Comparison of ENCODE assay signal across 9 cellular contexts in genomic region chr2:43212931-43213330, GRCh38. TPM values are rescaled to one million over a fixed set of nuclear protein-coding genes. Genes with fewer than 3 reads are reported as not detected.
DNase-seq lines count a peak whose midpoint lies in the region; ATAC-seq, FAIRE-seq and TF ChIP-seq lines count a peak whose summit lies in the region.
"Had no signal": no experiment of that assay in that cellular context is flagged by ENCODE, and none has a peak within 500 bp of the region (broad histone marks: within the 10 kb centered on the region; RNA-seq: fewer than 3 reads in every experiment).

No MANE protein-coding gene starts in this region.

- intact Hi-C loops in GM12878 (cut with micrococcal nuclease; ENCODE audit: unreplicated experiment), result no loop called here
- intact Hi-C loops in lower lobe of right lung (cut with DNase I), result no loop called here

- CTCF ChIA-PET in GM12878 (lab: Yijun Ruan, JAX), result interaction anchor here (0.9 to 1.1 kb wide), 4 partner anchors 10 to 272 kb away, joined by 3 to 5 read pairs (median 4); no protein-coding TSS in a partner anchor

- POLR2A ChIA-PET in GM12878 (lab: Charles Lee), result interaction anchor here (0.8 kb wide), 1 partner anchor 10 kb away, joined by 3 read pairs; no protein-coding TSS in a partner anchor

- no peak overlapping the region for H3K4me2 ChIP-seq in GM12878 (ENCODE audit: control insufficient read depth, insufficient read depth)

- WGBS in GM12878 (ENCODE audit: insufficient coverage, insufficient replicate concordance, low lambda C conversion rate, missing lambda C conversion rate), result 36% methylated on average over 3 of the region's 3 CpGs
- 50% methylated on average over 3 of the region's 3 CpGs for WGBS in thymus

- SMC1A ChIA-PET in GM12878 (lab: Charles Lee; ENCODE audit: uncharacterized antibody, unreplicated experiment), result interaction anchor here (0.6 to 1.5 kb wide), 5 partner anchors 10 to 211 kb away, joined by 3 to 5 read pairs (median 4); no protein-coding TSS in a partner anchor

- TF ChIP-seq RAD21 in GM12878 (IDR thresholded peaks at IDR 0.05; ENCODE audit: insufficient read depth, low read depth, low read length), result no peak

- DNase-seq in MV-4-11 (lab: John Stamatoyannopoulos, UW) (peak; percentile 99), GM12878 (ENCODE audit: low read depth, low spot score) (no peak), lower lobe of right lung (peak; percentile 81), NCI-H2107 treated with DMSO at 0.1 percent for 48 hours (lab: John Stamatoyannopoulos, UW; ENCODE audit: unreplicated experiment) (no peak), DMS 273 (lab: John Stamatoyannopoulos, UW; ENCODE audit: unreplicated experiment) (no peak)
- no peak for DNase-seq in stimulated activated CD8-positive, alpha-beta memory T cell treated with anti-CD3 and anti-CD28 coated beads, Interleukin-4, amount 100 ng/mL, for 48 hours
- DNase-seq: amniotic stem cell had no signal

- H4K20me1 ChIP-seq in GM12878 (ENCODE audit: control insufficient read depth, insufficient read depth), result no peaks in the 10 kb centered on the region

- H3K27ac ChIP-seq in GM12878 (ENCODE audit: control insufficient read depth, insufficient read depth) (no peak overlapping the region), lower lobe of right lung (peak overlapping the region; percentile 66), thymus (ENCODE audit: low read depth) (peak overlapping the region; percentile 84)

- ATAC-seq in GM12878 (peak; percentile 42), lower lobe of right lung (peak; percentile 59 to 75), GM18858 (IDR thresholded peaks at IDR 0.05; ENCODE audit: unreplicated experiment) (no peak)

- no peak overlapping the region for H2AFZ ChIP-seq in GM12878 (ENCODE audit: control insufficient read depth, low read depth, low read length)

- no peak for TF ChIP-seq EP300 in GM12878 (IDR thresholded peaks at IDR 0.05; ENCODE audit: borderline replicate concordance in 1 of 2, control insufficient read depth in 1 of 2, low read depth in 2 of 2, low read length in 2 of 2)

- TF ChIP-seq CTCF in GM12878 (IDR thresholded peaks at IDR 0.05 in 2 of 3, conservative IDR thresholded peaks at IDR 0.05 in 1 of 3; ENCODE audit: control insufficient read depth in 2 of 3, extremely low read depth in 1 of 3, insufficient read depth in 1 of 3, low read depth in 3 of 3, low read length in 3 of 3), result no peak
- TF ChIP-seq CTCF in lower lobe of right lung (IDR thresholded peaks at IDR 0.05), result no peak

- H3K36me3 ChIP-seq in GM12878 (ENCODE audit: control insufficient read depth in 2 of 2, insufficient read depth in 2 of 2, low read length in 1 of 2), result no peaks in the 10 kb centered on the region
- H3K36me3 ChIP-seq in lower lobe of right lung, result no peaks in the 10 kb centered on the region
- H3K36me3 ChIP-seq in thymus (ENCODE audit: control insufficient read depth, insufficient read depth), result peaks cover 3% of the 10 kb centered on the region

- TF ChIP-seq POLR2A in GM12878 (IDR thresholded peaks at IDR 0.05; ENCODE audit: low read depth, low read length), result no peak

- H3K9me3 ChIP-seq in GM12878 (replicated peaks; ENCODE audit: control insufficient read depth, insufficient read depth, low read length) (no peaks in the 10 kb centered on the region), lower lobe of right lung (no peaks in the 10 kb centered on the region), thymus (ENCODE audit: control insufficient read depth) (no peaks in the 10 kb centered on the region)

- H3K27me3 ChIP-seq in GM12878 (replicated peaks in 1 of 2; ENCODE audit: control insufficient read depth in 2 of 2, insufficient read depth in 2 of 2, low read length in 1 of 2) (no peaks in the 10 kb centered on the region), lower lobe of right lung (ENCODE audit: low read depth) (no peaks in the 10 kb centered on the region), thymus (ENCODE audit: control insufficient read depth, insufficient read depth) (no peaks in the 10 kb centered on the region)

- FAIRE-seq in GM12878 (lab: Jason Lieb, UNC), result no peak

- H3K9ac ChIP-seq in GM12878 (ENCODE audit: control insufficient read depth, insufficient read depth, low read length), result no peak overlapping the region

- BruUV-seq in GM12878 (replicated peaks; lab: Mats Ljungman, UMichigan), result no TSS peak

- RAD21 ChIA-PET in GM12878 (lab: Charles Lee; ENCODE audit: unreplicated experiment), result interaction anchor here (0.5 to 0.7 kb wide), 2 partner anchors 81 to 1598 kb away, joined by 3 to 8 read pairs; no protein-coding TSS in a partner anchor

- H3K79me2 ChIP-seq in GM12878 (ENCODE audit: control insufficient read depth, insufficient read depth, low read length), result no peaks in the 10 kb centered on the region

- in situ Hi-C loops in GM12878 (cut with MboI), result no loop called here

- H3K4me1 ChIP-seq in GM12878 (ENCODE audit: control insufficient read depth, insufficient read depth, low read length) (peaks cover 5% of the 10 kb centered on the region), lower lobe of right lung (peaks cover 33% of the 10 kb centered on the region), thymus (ENCODE audit: control insufficient read depth, insufficient read depth, low read length) (peaks cover 33% of the 10 kb centered on the region)

- H3K4me3 ChIP-seq in GM12878, result no peak overlapping the region
- H3K4me3 ChIP-seq in lower lobe of right lung, result no peak overlapping the region
- H3K4me3 ChIP-seq in thymus (ENCODE audit: low read length), result no peak overlapping the region

TF ChIP-seq in GM12878, 131 proteins besides CTCF, POLR2A, EP300 and RAD21:
- TF ChIP-seq HDGF (IDR thresholded peaks at IDR 0.05), result 0 out of 2 replicates have a peak, but pooled peaks have one; percentile 15
- no peak for TF ChIP-seq ZSCAN29 (IDR thresholded peaks at IDR 0.05)

RNA-seq across cellular contexts. Expression of gene ZFP36L2, which starts 13.5 kb away (rescaled TPM):
- total RNA-seq in GM12878 (2013; cell fraction: nucleolus; rRNA removed), result 8.2 and 9.1 TPM in 2 replicates
- total RNA-seq in GM12878 (2014; rRNA removed), result 3.9 and 4.9 TPM in 2 replicates
- 4.0 and 4.3 TPM in 2 replicates for total RNA-seq in GM12878 (2014; rRNA removed; fragmentation: Illumina TruSeq; extraction: Trizol)
- total RNA-seq in GM12878 (2021), result 58.0 and 64.9 TPM in 2 replicates
- polyA plus RNA-seq in GM12878 (2011; ENCODE audit: low read depth), result 14.3 TPM
- 12.8 and 16.0 TPM in 2 replicates for polyA plus RNA-seq in GM12878 (2011; rRNA removed)
- 7.2 TPM in 2 replicates for polyA plus RNA-seq in GM12878 (2011; cell fraction: cytosol; rRNA removed)
- 16.1 and 27.5 TPM in 2 replicates for polyA plus RNA-seq in GM12878 (2011; cell fraction: nucleus; rRNA removed)
- 30.3 and 31.6 TPM in 2 replicates for polyA plus RNA-seq in GM12878 (2012)
- polyA plus RNA-seq in GM12878 (2014; fragmentation: Illumina TruSeq; extraction: Trizol), result 17.4 and 22.0 TPM in 2 replicates
- 10 to 100 TPM; 25.5 to 43.3 TPM for polyA plus RNA-seq in GM12878 (2014; fragmentation: Nextera tagmentation; extraction: Ambion mirVana)
- 21.7 and 28.8 TPM in 2 replicates for polyA plus RNA-seq in GM12878 (2014; rRNA removed)
- 10 to 100 TPM in 1 of 2 experiments, 1 to 10 TPM in 1; 8.8 to 54.6 TPM for polyA plus RNA-seq in GM12878 (2016; fragmentation: Nextera tagmentation; extraction: Ambion mirVana)
- polyA minus RNA-seq in GM12878 (2011; rRNA and poly(A)+ RNA removed), result 4.1 and 5.2 TPM in 2 replicates
- 21.9 and 27.0 TPM in 2 replicates for polyA minus RNA-seq in GM12878 (2011; cell fraction: cytosol; rRNA and poly(A)+ RNA removed)
- polyA minus RNA-seq in GM12878 (2011; cell fraction: nucleus; rRNA and poly(A)+ RNA removed), result 9.4 and 21.8 TPM in 2 replicates
- total RNA-seq in lower lobe of right lung, result 136 TPM
- 412 TPM for polyA plus RNA-seq in thymus

Comparison
In these comparisons a context has a peak if more than half of its experiments do, and no peak if none do; other contexts are left out.
1. DNase-seq: peak in MV-4-11 (single experiment) and lower lobe of right lung (single experiment); none in GM12878 (single experiment), NCI-H2107 treated with DMSO at 0.1 percent for 48 hours (single experiment), DMS 273 (single experiment) and stimulated activated CD8-positive, alpha-beta memory T cell treated with anti-CD3 and anti-CD28 coated beads, Interleukin-4, amount 100 ng/mL, for 48 hours (single experiment).